Comparison of ENCODE assay signal across 9 cellular contexts in genomic region chr19:3636506-3636905, GRCh38.
"Had no signal": no experiment of that assay in that cellular context is flagged by ENCODE, and none has a peak within 500 bp of the region (broad histone marks: within the 10 kb centered on the region; RNA-seq: fewer than 3 reads in every experiment).

No MANE protein-coding gene starts in this region.

- H3K27ac ChIP-seq: GM23248 had no signal

- DNase-seq: GM23248, GOT3, H7, H9, HCEC 1CT, HFFc6 had no signal

- H3K9me3 ChIP-seq: HAP-1 had no signal

- ATAC-seq: GM23338, HCT116 had no signal

- H3K4me1 Mint-ChIP-seq: GM23338, H9 had no signal

- H3K4me1 ChIP-seq: HAP-1 had no signal

- H3K27ac Mint-ChIP-seq: GM23338, HFFc6 had no signal

- H2AFZ ChIP-seq: GM23248, GM23338 had no signal

- H3K4me3 ChIP-seq: GM23248, GM23338, HAP-1 had no signal

- H3K4me3 Mint-ChIP-seq: GM23338, H9, HFFc6 had no signal

- H3K9ac ChIP-seq: GM23248 had no signal

- H3K9me3 Mint-ChIP-seq: GM23338, H9, HFFc6 had no signal

- H3K36me3 ChIP-seq: HAP-1 had no signal

- H3K4me2 ChIP-seq: GM23338 had no signal
